ENCODE assay signal across 1 cellular context in the genomic region with DNA sequence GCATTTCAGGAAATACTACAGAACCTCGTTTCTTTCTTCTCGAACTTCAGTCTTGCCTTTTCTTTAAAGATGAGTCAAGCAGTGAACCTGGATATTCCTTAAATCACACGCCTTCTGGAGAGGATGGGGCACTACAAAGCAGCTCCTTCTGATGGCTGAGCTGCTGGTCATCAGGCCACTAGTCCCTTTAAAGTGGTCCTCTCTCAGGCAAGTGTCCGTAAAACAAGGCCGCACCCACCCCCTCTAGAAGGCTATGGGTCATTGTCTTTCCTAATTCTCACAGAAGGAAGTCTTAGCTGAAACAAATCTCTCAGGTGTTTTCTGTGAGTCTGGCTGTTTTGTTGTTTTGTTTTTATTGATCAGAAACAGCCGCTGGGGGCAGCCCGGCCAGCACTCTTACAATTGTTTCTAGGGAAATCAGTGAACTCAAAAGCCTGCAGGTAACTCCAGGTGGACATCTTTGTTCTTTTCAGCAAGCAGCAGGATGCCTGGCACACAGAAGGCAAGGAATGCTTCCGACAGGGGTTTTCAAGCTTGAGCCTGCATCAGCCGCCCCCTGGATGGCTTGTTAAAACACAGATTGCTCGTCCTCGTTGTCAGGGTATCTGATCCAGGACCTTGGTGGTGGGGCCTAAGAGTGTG.
TF ChIP-seq lines count a peak whose summit lies in the region.

No MANE protein-coding gene starts in this region.

TF ChIP-seq in H1, 55 proteins besides CTCF, POLR2A, EP300 and RAD21:
- TF ChIP-seq KDM1A (IDR thresholded peaks at IDR 0.05; ENCODE audit: borderline replicate concordance, low read length) (no peak), TAF1 (IDR thresholded peaks at IDR 0.05; ENCODE audit: low read depth, low read length) (peak; percentile 45; the same call in 1 of the 2 replicates), SP1 (IDR thresholded peaks at IDR 0.05; ENCODE audit: low read depth, low read length) (peak; percentile 65; the same call in 1 of the 2 replicates), TCF12 (IDR thresholded peaks at IDR 0.05; ENCODE audit: low read depth, low read length) (peak; percentile 84), JUND (IDR thresholded peaks at IDR 0.05; ENCODE audit: low read length) (no peak), JUN (IDR thresholded peaks at IDR 0.05; ENCODE audit: low read depth, low read length) (no peak), HDAC2 (IDR thresholded peaks at IDR 0.05; ENCODE audit: borderline replicate concordance in 1 of 2, low read depth in 2 of 2, low read length in 2 of 2) (peak; percentile 30 to 72; a peak in 2 of 4 replicates), NANOG (IDR thresholded peaks at IDR 0.05; ENCODE audit: insufficient read depth, low read depth, low read length, poor library complexity, severe bottlenecking) (peak; percentile 46), POU5F1 (IDR thresholded peaks at IDR 0.05; ENCODE audit: low read depth, low read length) (0 out of 2 replicates have a peak, but pooled peaks have one; percentile 6), YY1 (IDR thresholded peaks at IDR 0.05; ENCODE audit: low read depth, low read length) (peak; percentile 79), TEAD4 (IDR thresholded peaks at IDR 0.05; ENCODE audit: low read depth, low read length) (peak; percentile 84)
- TF ChIP-seq, protein P1, sequence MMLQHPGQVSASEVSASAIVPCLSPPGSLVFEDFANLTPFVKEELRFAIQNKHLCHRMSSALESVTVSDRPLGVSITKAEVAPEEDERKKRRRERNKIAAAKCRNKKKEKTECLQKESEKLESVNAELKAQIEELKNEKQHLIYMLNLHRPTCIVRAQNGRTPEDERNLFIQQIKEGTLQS (IDR thresholded peaks at IDR 0.05; ENCODE audit: insufficient read depth, low read depth, low read length), result no peak
- TF ChIP-seq, protein P2, sequence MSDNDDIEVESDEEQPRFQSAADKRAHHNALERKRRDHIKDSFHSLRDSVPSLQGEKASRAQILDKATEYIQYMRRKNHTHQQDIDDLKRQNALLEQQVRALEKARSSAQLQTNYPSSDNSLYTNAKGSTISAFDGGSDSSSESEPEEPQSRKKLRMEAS (IDR thresholded peaks at IDR 0.05), result peak; percentile 21; the same call in 1 of the 2 replicates
- TF ChIP-seq, protein P3, sequence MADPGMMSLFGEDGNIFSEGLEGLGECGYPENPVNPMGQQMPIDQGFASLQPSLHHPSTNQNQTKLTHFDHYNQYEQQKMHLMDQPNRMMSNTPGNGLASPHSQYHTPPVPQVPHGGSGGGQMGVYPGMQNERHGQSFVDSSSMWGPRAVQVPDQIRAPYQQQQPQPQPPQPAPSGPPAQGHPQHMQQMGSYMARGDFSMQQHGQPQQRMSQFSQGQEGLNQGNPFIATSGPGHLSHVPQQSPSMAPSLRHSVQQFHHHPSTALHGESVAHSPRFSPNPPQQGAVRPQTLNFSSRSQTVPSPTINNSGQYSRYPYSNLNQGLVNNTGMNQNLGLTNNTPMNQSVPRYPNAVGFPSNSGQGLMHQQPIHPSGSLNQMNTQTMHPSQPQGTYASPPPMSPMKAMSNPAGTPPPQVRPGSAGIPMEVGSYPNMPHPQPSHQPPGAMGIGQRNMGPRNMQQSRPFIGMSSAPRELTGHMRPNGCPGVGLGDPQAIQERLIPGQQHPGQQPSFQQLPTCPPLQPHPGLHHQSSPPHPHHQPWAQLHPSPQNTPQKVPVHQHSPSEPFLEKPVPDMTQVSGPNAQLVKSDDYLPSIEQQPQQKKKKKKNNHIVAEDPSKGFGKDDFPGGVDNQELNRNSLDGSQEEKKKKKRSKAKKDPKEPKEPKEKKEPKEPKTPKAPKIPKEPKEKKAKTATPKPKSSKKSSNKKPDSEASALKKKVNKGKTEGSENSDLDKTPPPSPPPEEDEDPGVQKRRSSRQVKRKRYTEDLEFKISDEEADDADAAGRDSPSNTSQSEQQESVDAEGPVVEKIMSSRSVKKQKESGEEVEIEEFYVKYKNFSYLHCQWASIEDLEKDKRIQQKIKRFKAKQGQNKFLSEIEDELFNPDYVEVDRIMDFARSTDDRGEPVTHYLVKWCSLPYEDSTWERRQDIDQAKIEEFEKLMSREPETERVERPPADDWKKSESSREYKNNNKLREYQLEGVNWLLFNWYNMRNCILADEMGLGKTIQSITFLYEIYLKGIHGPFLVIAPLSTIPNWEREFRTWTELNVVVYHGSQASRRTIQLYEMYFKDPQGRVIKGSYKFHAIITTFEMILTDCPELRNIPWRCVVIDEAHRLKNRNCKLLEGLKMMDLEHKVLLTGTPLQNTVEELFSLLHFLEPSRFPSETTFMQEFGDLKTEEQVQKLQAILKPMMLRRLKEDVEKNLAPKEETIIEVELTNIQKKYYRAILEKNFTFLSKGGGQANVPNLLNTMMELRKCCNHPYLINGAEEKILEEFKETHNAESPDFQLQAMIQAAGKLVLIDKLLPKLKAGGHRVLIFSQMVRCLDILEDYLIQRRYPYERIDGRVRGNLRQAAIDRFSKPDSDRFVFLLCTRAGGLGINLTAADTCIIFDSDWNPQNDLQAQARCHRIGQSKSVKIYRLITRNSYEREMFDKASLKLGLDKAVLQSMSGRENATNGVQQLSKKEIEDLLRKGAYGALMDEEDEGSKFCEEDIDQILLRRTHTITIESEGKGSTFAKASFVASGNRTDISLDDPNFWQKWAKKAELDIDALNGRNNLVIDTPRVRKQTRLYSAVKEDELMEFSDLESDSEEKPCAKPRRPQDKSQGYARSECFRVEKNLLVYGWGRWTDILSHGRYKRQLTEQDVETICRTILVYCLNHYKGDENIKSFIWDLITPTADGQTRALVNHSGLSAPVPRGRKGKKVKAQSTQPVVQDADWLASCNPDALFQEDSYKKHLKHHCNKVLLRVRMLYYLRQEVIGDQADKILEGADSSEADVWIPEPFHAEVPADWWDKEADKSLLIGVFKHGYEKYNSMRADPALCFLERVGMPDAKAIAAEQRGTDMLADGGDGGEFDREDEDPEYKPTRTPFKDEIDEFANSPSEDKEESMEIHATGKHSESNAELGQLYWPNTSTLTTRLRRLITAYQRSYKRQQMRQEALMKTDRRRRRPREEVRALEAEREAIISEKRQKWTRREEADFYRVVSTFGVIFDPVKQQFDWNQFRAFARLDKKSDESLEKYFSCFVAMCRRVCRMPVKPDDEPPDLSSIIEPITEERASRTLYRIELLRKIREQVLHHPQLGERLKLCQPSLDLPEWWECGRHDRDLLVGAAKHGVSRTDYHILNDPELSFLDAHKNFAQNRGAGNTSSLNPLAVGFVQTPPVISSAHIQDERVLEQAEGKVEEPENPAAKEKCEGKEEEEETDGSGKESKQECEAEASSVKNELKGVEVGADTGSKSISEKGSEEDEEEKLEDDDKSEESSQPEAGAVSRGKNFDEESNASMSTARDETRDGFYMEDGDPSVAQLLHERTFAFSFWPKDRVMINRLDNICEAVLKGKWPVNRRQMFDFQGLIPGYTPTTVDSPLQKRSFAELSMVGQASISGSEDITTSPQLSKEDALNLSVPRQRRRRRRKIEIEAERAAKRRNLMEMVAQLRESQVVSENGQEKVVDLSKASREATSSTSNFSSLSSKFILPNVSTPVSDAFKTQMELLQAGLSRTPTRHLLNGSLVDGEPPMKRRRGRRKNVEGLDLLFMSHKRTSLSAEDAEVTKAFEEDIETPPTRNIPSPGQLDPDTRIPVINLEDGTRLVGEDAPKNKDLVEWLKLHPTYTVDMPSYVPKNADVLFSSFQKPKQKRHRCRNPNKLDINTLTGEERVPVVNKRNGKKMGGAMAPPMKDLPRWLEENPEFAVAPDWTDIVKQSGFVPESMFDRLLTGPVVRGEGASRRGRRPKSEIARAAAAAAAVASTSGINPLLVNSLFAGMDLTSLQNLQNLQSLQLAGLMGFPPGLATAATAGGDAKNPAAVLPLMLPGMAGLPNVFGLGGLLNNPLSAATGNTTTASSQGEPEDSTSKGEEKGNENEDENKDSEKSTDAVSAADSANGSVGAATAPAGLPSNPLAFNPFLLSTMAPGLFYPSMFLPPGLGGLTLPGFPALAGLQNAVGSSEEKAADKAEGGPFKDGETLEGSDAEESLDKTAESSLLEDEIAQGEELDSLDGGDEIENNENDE (IDR thresholded peaks at IDR 0.05; ENCODE audit: insufficient replicate concordance, low read length), result peak; percentile 78
